In genomic region chr16:77679336-77679735, GRCh38 we compare ENCODE assay signal across 15 cellular contexts.
"Had no signal": no experiment of that assay in that cellular context is flagged by ENCODE, and none has a peak within 500 bp of the region (broad histone marks: within the 10 kb centered on the region; RNA-seq: fewer than 3 reads in every experiment).

No MANE protein-coding gene starts in this region.

- H3K4me1 ChIP-seq: left ventricle myocardium inferior, pancreas, sigmoid colon had no signal

- H3K36me3 ChIP-seq: brain microvascular endothelial cell, esophagus muscularis mucosa, left ventricle myocardium inferior, pancreas, sigmoid colon had no signal

- H3K36me3 Mint-ChIP-seq: activated naive CD8-positive, alpha-beta T cell treated with anti-CD3 and anti-CD28 coated beads, Interleukin-2, amount 10 ng/mL, durations not matched to agents 7 days and 5 days; naive B cell had no signal

- H3K27me3 ChIP-seq: brain microvascular endothelial cell, pancreas, sigmoid colon had no signal

- H3K4me3 ChIP-seq: coronary artery, esophagus muscularis mucosa, left ventricle myocardium inferior, pancreas, sigmoid colon had no signal

- H3K9me3 ChIP-seq: esophagus muscularis mucosa, left ventricle myocardium inferior, pancreas, sigmoid colon had no signal

- ATAC-seq: activated CD4-positive, CD25-positive, alpha-beta regulatory T cell treated with anti-CD3 and anti-CD28 coated beads, Interleukin-2, amount 50 U/mL, for 24 hours; pancreas had no signal

- H3K27me3 Mint-ChIP-seq: naive B cell had no signal

- DNase-seq: activated naive CD4-positive, alpha-beta T cell; activated naive CD8-positive, alpha-beta T cell treated with anti-CD3 and anti-CD28 coated beads, Interleukin-2, amount 10 ng/mL, durations not matched to agents 7 days and 5 days; activated T-cell treated with anti-CD3 and anti-CD28 coated beads for 4 hours; anterior cingulate cortex; brain microvascular endothelial cell; foreskin fibroblast; left ventricle myocardium inferior; pancreas; sigmoid colon; stimulated activated CD4-positive, alpha-beta T cell treated with anti-CD3 and anti-CD28 coated beads, Interleukin-1b, Interleukin-23, amount 100 ng/mL, for 48 hours had no signal

- H3K9me3 Mint-ChIP-seq: activated naive CD8-positive, alpha-beta T cell treated with anti-CD3 and anti-CD28 coated beads, Interleukin-2, amount 10 ng/mL, durations not matched to agents 7 days and 5 days; central memory CD8-positive, alpha-beta T cell; naive B cell had no signal

- H3K4me1 Mint-ChIP-seq: activated naive CD8-positive, alpha-beta T cell treated with anti-CD3 and anti-CD28 coated beads, Interleukin-2, amount 10 ng/mL, durations not matched to agents 7 days and 5 days; central memory CD8-positive, alpha-beta T cell had no signal

- H3K27ac Mint-ChIP-seq: activated naive CD8-positive, alpha-beta T cell treated with anti-CD3 and anti-CD28 coated beads, Interleukin-2, amount 10 ng/mL, durations not matched to agents 7 days and 5 days; naive B cell had no signal

- H3K4me3 Mint-ChIP-seq: activated naive CD8-positive, alpha-beta T cell treated with anti-CD3 and anti-CD28 coated beads, Interleukin-2, amount 10 ng/mL, durations not matched to agents 7 days and 5 days; central memory CD8-positive, alpha-beta T cell had no signal

- H3K27ac ChIP-seq: brain microvascular endothelial cell, coronary artery, esophagus muscularis mucosa, left ventricle myocardium inferior, pancreas, sigmoid colon had no signal
